17 cellular contexts compared by ENCODE assay signal in genomic region chr20:10111144-10111771, GRCh38.
A peak's percentile ranks its signal among the peaks of the same experiment; 100 is the strongest.
DNase-seq lines count a peak whose midpoint lies in the region; ATAC-seq, FAIRE-seq and TF ChIP-seq lines count a peak whose summit lies in the region.
"Had no signal": no experiment of that assay in that cellular context is flagged by ENCODE, and none has a peak within 500 bp of the region (broad histone marks: within the 10 kb centered on the region; RNA-seq: fewer than 3 reads in every experiment).

No MANE protein-coding gene starts in this region.

- no peaks in the 10 kb centered on the region for H3K9me3 Mint-ChIP-seq in Caco-2 (ENCODE audit: unreplicated experiment)
- H3K9me3 Mint-ChIP-seq: stimulated activated naive CD8-positive, alpha-beta T cell treated with anti-CD3 and anti-CD28 coated beads, Interleukin-15, Interleukin-2, amounts not matched to agents 100 ng/mL and 50 ng/mL, for 24 hours had no signal

- H3K9me3 ChIP-seq in body of pancreas (no peaks in the 10 kb centered on the region), pancreas (no peaks in the 10 kb centered on the region), Caco-2 (no peaks in the 10 kb centered on the region)

- H3K4me1 ChIP-seq in body of pancreas (peaks cover 31% of the 10 kb centered on the region), pancreas (peaks cover 17 to 24% (median 23%) of the 10 kb centered on the region in 3 donors), Caco-2 (no peaks in the 10 kb centered on the region)
- H3K4me1 ChIP-seq: heart left ventricle, left ventricle myocardium inferior had no signal

- H3K4me3 ChIP-seq in body of pancreas (no peak overlapping the region), pancreas (no peak overlapping the region), Caco-2 (ENCODE audit: low read depth, low read length) (no peak overlapping the region)
- H3K4me3 ChIP-seq: heart left ventricle, left ventricle myocardium inferior, SK-N-MC had no signal

- H3K36me3 Mint-ChIP-seq in Caco-2 (ENCODE audit: insufficient read depth, unreplicated experiment): no peaks in the 10 kb centered on the region
- H3K36me3 Mint-ChIP-seq: CD4-positive, CD25-positive, alpha-beta regulatory T cell had no signal

- no peaks in the 10 kb centered on the region for H3K36me3 ChIP-seq in body of pancreas (replicated peaks in 1 of 2; ENCODE audit: insufficient read depth in 1 of 2, low read depth in 2 of 2)
- H3K36me3 ChIP-seq in pancreas: no peaks in the 10 kb centered on the region
- H3K36me3 ChIP-seq in Caco-2 (ENCODE audit: control insufficient read depth, insufficient read depth, low read length): no peaks in the 10 kb centered on the region
- H3K36me3 ChIP-seq: heart left ventricle, left ventricle myocardium inferior, WERI-Rb-1 had no signal

- no TSS peak for BruUV-seq in Caco-2 (replicated peaks; lab: Mats Ljungman, UMichigan)

- peaks cover 2% of the 10 kb centered on the region for H3K27me3 Mint-ChIP-seq in Caco-2 (ENCODE audit: insufficient read depth, unreplicated experiment)
- H3K27me3 Mint-ChIP-seq: CD4-positive, CD25-positive, alpha-beta regulatory T cell; stimulated activated naive CD8-positive, alpha-beta T cell treated with anti-CD3 and anti-CD28 coated beads, Interleukin-15, Interleukin-2, amounts not matched to agents 100 ng/mL and 50 ng/mL, for 24 hours had no signal

- no peak overlapping the region for H3K4me3 Mint-ChIP-seq in Caco-2 (ENCODE audit: unreplicated experiment)
- H3K4me3 Mint-ChIP-seq: CD4-positive, CD25-positive, alpha-beta regulatory T cell; neural crest cell; stimulated activated naive CD8-positive, alpha-beta T cell treated with anti-CD3 and anti-CD28 coated beads, Interleukin-15, Interleukin-2, amounts not matched to agents 100 ng/mL and 50 ng/mL, for 24 hours had no signal

- intact Hi-C loops in body of pancreas (cut with DNase I): no loop called here
- intact Hi-C loops in pancreas (cut with DNase I): loop anchor here in 1 of 3 donors (10.0 kb wide), 1 partner anchor 64 kb away; no protein-coding TSS in a partner anchor
- intact Hi-C loops in Right ventricle myocardium superior (cut with DNase I): no loop called here
- intact Hi-C loops in Caco-2 (cut with micrococcal nuclease; ENCODE audit: unreplicated experiment): no loop called here

- POLR2A ChIA-PET in Caco-2 (lab: Charles Lee): no interaction called here

- TF ChIP-seq CTCF in body of pancreas (IDR thresholded peaks at IDR 0.05) (no peak), pancreas (IDR thresholded peaks at IDR 0.05) (no peak), Caco-2 (IDR thresholded peaks at IDR 0.05; ENCODE audit: insufficient read depth in 1 of 2, low read depth in 1 of 2, low read length in 1 of 2, severe bottlenecking in 1 of 2, unreplicated experiment in 1 of 2) (no peak)

- CTCF ChIA-PET in Caco-2 (lab: Charles Lee): interaction anchor here (1.4 kb wide), 1 partner anchor 21 kb away, joined by 4 read pairs; no protein-coding TSS in a partner anchor

- H3K27ac Mint-ChIP-seq in Caco-2 (ENCODE audit: unreplicated experiment): no peak overlapping the region
- H3K27ac Mint-ChIP-seq: CD4-positive, CD25-positive, alpha-beta regulatory T cell; stimulated activated naive CD8-positive, alpha-beta T cell treated with anti-CD3 and anti-CD28 coated beads, Interleukin-15, Interleukin-2, amounts not matched to agents 100 ng/mL and 50 ng/mL, for 24 hours had no signal

- H3K27ac ChIP-seq in body of pancreas (peak overlapping the region; percentile 32 to 75 (median 55)), pancreas (peak overlapping the region in 3 of 4 donors; percentile 18 to 68 (median 55))
- H3K27ac ChIP-seq: heart left ventricle, left ventricle myocardium inferior, SK-N-MC, WERI-Rb-1 had no signal

- DNase-seq in HuH-7 (ENCODE audit: low spot score): peak; percentile 28
- DNase-seq in NCI-H2107 treated with DMSO at 0.1 percent for 48 hours (lab: John Stamatoyannopoulos, UW; ENCODE audit: unreplicated experiment): peak; percentile 67
- peak; percentile 44 to 71 (median 59) for DNase-seq in body of pancreas
- DNase-seq in pancreas: peak in 5 of 6 donors; percentile 33 to 58 (median 41)
- no peak for DNase-seq in Right ventricle myocardium superior
- DNase-seq in Caco-2: no peak
- DNase-seq: activated CD8-positive, alpha-beta memory T cell treated with anti-CD3 and anti-CD28 coated beads, Interleukin-2, amount 50 U/mL, for 48 hours; CD4-positive, CD25-positive, alpha-beta regulatory T cell; heart left ventricle; Karpas-422; left ventricle myocardium inferior; WERI-Rb-1 had no signal

- TF ChIP-seq POLR2A in body of pancreas (IDR thresholded peaks at IDR 0.05): no peak

- H3K27me3 ChIP-seq in body of pancreas (no peaks in the 10 kb centered on the region), pancreas (no peaks in the 10 kb centered on the region), Caco-2 (replicated peaks; ENCODE audit: control insufficient read depth, insufficient read depth, low read length) (no peaks in the 10 kb centered on the region)
- H3K27me3 ChIP-seq: heart left ventricle had no signal

- no peaks in the 10 kb centered on the region for H3K4me1 Mint-ChIP-seq in Caco-2 (ENCODE audit: low read depth, unreplicated experiment)
- H3K4me1 Mint-ChIP-seq: CD4-positive, CD25-positive, alpha-beta regulatory T cell had no signal

- ATAC-seq in body of pancreas (peak; percentile 91), pancreas (peak; percentile 86 to 94 (median 92)), Right ventricle myocardium superior (ENCODE audit: poor library complexity) (no peak), HG03439 (IDR thresholded peaks at IDR 0.05; ENCODE audit: unreplicated experiment) (no peak)

- FAIRE-seq in pancreas (lab: Jason Lieb, UNC): no peak
- FAIRE-seq: H54 had no signal

- WGBS in body of pancreas, 2 donors: 34 to 35% methylated on average over 4 of the region's 4 CpGs
- 32 to 36% methylated on average over 4 of the region's 4 CpGs for WGBS in pancreas, 2 donors

Comparison
In these comparisons a context has a peak if more than half of its experiments do, and no peak if none do; other contexts are left out.
1. DNase-seq: peak in HuH-7 (single experiment), NCI-H2107 treated with DMSO at 0.1 percent for 48 hours (single experiment), body of pancreas (4 of 4) and pancreas (5 of 6); none in Right ventricle myocardium superior (single experiment) and Caco-2 (0 of 2).
2. ATAC-seq: peak in body of pancreas (single experiment) and pancreas (4 of 4); none in Right ventricle myocardium superior (single experiment) and HG03439 (single experiment).